26 cellular contexts compared by ENCODE assay signal in genomic region chr21:29949991-29950390, GRCh38. TPM values are rescaled to one million over a fixed set of nuclear protein-coding genes. Genes with fewer than 3 reads are reported as not detected.
"Had no signal": no experiment of that assay in that cellular context is flagged by ENCODE, and none has a peak within 500 bp of the region (broad histone marks: within the 10 kb centered on the region; RNA-seq: fewer than 3 reads in every experiment).

No MANE protein-coding gene starts in this region.

- H3K27me3 ChIP-seq: stomach, suprapubic skin, testis, thyroid gland, tibial artery, tibial nerve, transverse colon, upper lobe of left lung, upper lobe of right lung, uterus, vagina had no signal

- H3K4me1 ChIP-seq: stomach, suprapubic skin, testis, thyroid gland, tibial artery, tibial nerve, transverse colon, upper lobe of left lung, upper lobe of right lung, uterus, vagina had no signal

- ATAC-seq: stimulated activated effector memory CD8-positive, alpha-beta T cell treated with anti-CD3 and anti-CD28 coated beads, Interleukin-12 subunit alpha, Interleukin-12 subunit beta, amount 100 ng/mL, for 72 hours; stimulated activated memory B cell treated with anti-CD40 and anti-IgM and Interleukin-4, amounts not matched to agents 10 μg/mL and 1 μg/mL and 100 μg/mL, for 72 hours; stimulated activated naive B cell treated with anti-CD40 and anti-IgM and Interleukin-4, amounts not matched to agents 10 μg/mL and 1 μg/mL and 100 μg/mL, for 72 hours; stimulated activated naive CD8-positive, alpha-beta T cell treated with anti-CD3 and anti-CD28 coated beads, Interleukin-15, amount 100 ng/mL, for 72 hours; stimulated activated naive CD8-positive, alpha-beta T cell treated with anti-CD3 and anti-CD28 coated beads, Interleukin-15, Interleukin-2, amounts not matched to agents 100 U/mL and 50 U/mL, for 24 hours; upper lobe of right lung had no signal

- H3K36me3 ChIP-seq: stomach, suprapubic skin, thoracic aorta, thyroid gland, tibial artery, tibial nerve, transverse colon, upper lobe of left lung, upper lobe of right lung, uterus, vagina had no signal

- H3K9me3 ChIP-seq: stomach, suprapubic skin, testis, thoracic aorta, thyroid gland, tibial artery, tibial nerve, transverse colon, upper lobe of left lung, upper lobe of right lung, uterus, vagina had no signal

- DNase-seq: stimulated activated CD4-positive, alpha-beta T cell treated with anti-CD3 and anti-CD28 coated beads, Interleukin-2, amount 100 ng/mL, for 48 hours; stimulated activated CD4-positive, alpha-beta T cell treated with anti-CD3 and anti-CD28 coated beads, Interleukin-4, amount 100 ng/mL, for 1 hour; stimulated activated CD4-positive, alpha-beta T cell treated with anti-CD3 and anti-CD28 coated beads, Interleukin-4, amount 100 ng/mL, for 24 hours; stimulated activated CD4-positive, alpha-beta T cell treated with anti-CD3 and anti-CD28 coated beads, Interleukin-4, amount 100 ng/mL, for 4 hours; stimulated activated CD8-positive, alpha-beta memory T cell treated with anti-CD3 and anti-CD28 coated beads, Interleukin-4, amount 100 ng/mL, for 48 hours; stimulated activated naive B cell treated with anti-CD40 and anti-IgM and Interleukin-4, amounts not matched to agents 10 μg/mL and 1 μg/mL and 100 μg/mL, for 72 hours; stimulated activated naive CD4-positive, alpha-beta T cell; stimulated activated naive CD4-positive, alpha-beta T cell treated with Interleukin-2 at 50 U/mL for 16 hours; stimulated activated naive CD8-positive, alpha-beta T cell treated with anti-CD3 and anti-CD28 coated beads, Interleukin-15, amount 100 ng/mL, for 72 hours; stimulated activated naive CD8-positive, alpha-beta T cell treated with anti-CD3 and anti-CD28 coated beads, Interleukin-15, Interleukin-2, amounts not matched to agents 100 U/mL and 50 U/mL, for 24 hours; stomach; substantia nigra; testis; thyroid gland; tibial artery; transverse colon; upper lobe of left lung; upper lobe of right lung; uterus had no signal

- FAIRE-seq: urothelium cell line had no signal

- H3K4me3 ChIP-seq: stomach, suprapubic skin, testis, thoracic aorta, thyroid gland, tibial artery, tibial nerve, transverse colon, upper lobe of left lung, upper lobe of right lung, uterus, vagina had no signal

- H3K27ac ChIP-seq: stomach, suprapubic skin, testis, thoracic aorta, thyroid gland, tibial artery, tibial nerve, transverse colon, upper lobe of left lung, upper lobe of right lung, uterus, vagina had no signal

RNA-seq across cellular contexts. Expression of gene GRIK1, which starts 10.2 kb away (rescaled TPM):
- total RNA-seq: transverse colon, upper lobe of right lung had no signal
